14 cellular contexts compared by ENCODE assay signal in genomic region chr10:98457762-98458161, GRCh38. TPM values are rescaled to one million over a fixed set of nuclear protein-coding genes. Genes with fewer than 3 reads are reported as not detected.
A peak's percentile ranks its signal among the peaks of the same experiment; 100 is the strongest.
DNase-seq lines count a peak whose midpoint lies in the region; ATAC-seq and TF ChIP-seq lines count a peak whose summit lies in the region.
"Had no signal": no experiment of that assay in that cellular context is flagged by ENCODE, and none has a peak within 500 bp of the region (broad histone marks: within the 10 kb centered on the region; RNA-seq: fewer than 3 reads in every experiment).

No MANE protein-coding gene starts in this region.

- no peak overlapping the region for H3K23ac ChIP-seq in neuronal stem cell (ENCODE audit: low read depth, low read length, poor library complexity)

- no peaks in the 10 kb centered on the region for H3K79me1 ChIP-seq in neuronal stem cell (ENCODE audit: low read depth, low read length)

- no peak overlapping the region for H2BK120ac ChIP-seq in neuronal stem cell (ENCODE audit: low read depth, low read length)

- no TSS peak for BruUV-seq in mammary epithelial cell (replicated peaks; lab: Mats Ljungman, UMichigan)

- H3K4ac ChIP-seq in neuronal stem cell (ENCODE audit: low read length) = no peak overlapping the region

- H2BK15ac ChIP-seq in neuronal stem cell (ENCODE audit: low read length) = no peak overlapping the region

- in situ Hi-C loops in mammary epithelial cell (cut with MboI; ENCODE audit: low sequenced_read_pairs in 2 of 2) = loop anchor here in 1 of 2 donors (25.0 kb wide), 1 partner anchor 780 kb away; the partner anchor contains the start of gene HPSE2

- CTCF ChIA-PET in mammary epithelial cell (lab: Charles Lee; ENCODE audit: low non-redundant PET) = no interaction called here

- intact Hi-C loops in mammary epithelial cell (cut with micrococcal nuclease) (no loop called here), breast epithelium (cut with DNase I; ENCODE audit: low total_unique reads) (no loop called here), body of pancreas (cut with DNase I) (no loop called here), vagina (cut with DNase I) (no loop called here)

- H3K4me1 ChIP-seq in mammary epithelial cell (ENCODE audit: insufficient read depth, low read length) (peaks cover 19% of the 10 kb centered on the region), breast epithelium (no peaks in the 10 kb centered on the region), neuronal stem cell (ENCODE audit: control insufficient read depth in 2 of 2, insufficient read depth in 1 of 2, low read depth in 1 of 2, low read length in 2 of 2) (peaks cover 0 to 15% of the 10 kb centered on the region in 2 donors), body of pancreas (peaks cover 21% of the 10 kb centered on the region), vagina (no peaks in the 10 kb centered on the region)

- H2BK12ac ChIP-seq in neuronal stem cell (ENCODE audit: low read length) = no peak overlapping the region

- H3K9me3 ChIP-seq in mammary epithelial cell (replicated peaks; ENCODE audit: insufficient read depth, low read length) (no peaks in the 10 kb centered on the region), breast epithelium (no peaks in the 10 kb centered on the region), neuronal stem cell (replicated peaks in 1 of 2; ENCODE audit: control insufficient read depth in 2 of 2, insufficient read depth in 1 of 2, low read depth in 1 of 2, low read length in 2 of 2) (no peaks in the 10 kb centered on the region), body of pancreas (no peaks in the 10 kb centered on the region), vagina (no peaks in the 10 kb centered on the region)
- H3K9me3 ChIP-seq: Caco-2 had no signal

- no peak overlapping the region for H3K9ac ChIP-seq in mammary epithelial cell (ENCODE audit: insufficient read depth, low read length)
- H3K9ac ChIP-seq in neuronal stem cell (ENCODE audit: low read depth, low read length, poor library complexity) = no peak overlapping the region
- H3K9ac ChIP-seq: GM23248 had no signal

- H2AFZ ChIP-seq in mammary epithelial cell (ENCODE audit: low read depth, low read length) = peak overlapping the region; percentile 33
- no peak overlapping the region for H2AFZ ChIP-seq in neuronal stem cell (ENCODE audit: low read length)
- H2AFZ ChIP-seq: GM23248 had no signal

- dilution Hi-C loops in mammary epithelial cell (cut with HindIII; ENCODE audit: low sequenced_read_pairs) = no loop called here

- H3K79me2 ChIP-seq in mammary epithelial cell (ENCODE audit: insufficient read depth, low read length) = no peaks in the 10 kb centered on the region

- ATAC-seq in body of pancreas (no peak), GM21717 (IDR thresholded peaks at IDR 0.05; ENCODE audit: unreplicated experiment) (no peak)
- ATAC-seq: CD8-positive, alpha-beta T cell had no signal

- H3K4me2 ChIP-seq in mammary epithelial cell (ENCODE audit: insufficient read depth, low read depth, low read length) (no peak overlapping the region), neuronal stem cell (ENCODE audit: insufficient read depth, low read length, poor library complexity, severe bottlenecking) (no peak overlapping the region)

- H3K36me3 ChIP-seq in mammary epithelial cell (ENCODE audit: insufficient read depth, low read length) (no peaks in the 10 kb centered on the region), breast epithelium (no peaks in the 10 kb centered on the region), neuronal stem cell (replicated peaks in 1 of 2; ENCODE audit: control insufficient read depth in 2 of 2, insufficient read depth in 2 of 2, low read length in 2 of 2) (no peaks in the 10 kb centered on the region), body of pancreas (replicated peaks in 1 of 2; ENCODE audit: insufficient read depth in 1 of 2, low read depth in 2 of 2) (no peaks in the 10 kb centered on the region), vagina (no peaks in the 10 kb centered on the region)

- WGBS in mammary epithelial cell (ENCODE audit: low coverage, missing lambda C conversion rate) = 42% methylated on average over 4 of the region's 9 CpGs
- WGBS in neuronal stem cell (ENCODE audit: extremely low coverage in 2 of 2, insufficient read length in 2 of 2, insufficient replicate concordance in 1 of 2), 2 donors = no CpG with 5 or more reads among the region's 9 CpGs
- WGBS in body of pancreas, 2 donors = 49 to 53% methylated on average over 8 to 9 of the region's 9 CpGs

- H3K14ac ChIP-seq in neuronal stem cell (ENCODE audit: low read length) = no peak overlapping the region

- H4K20me1 ChIP-seq in mammary epithelial cell (ENCODE audit: insufficient read depth, low read length) = no peaks in the 10 kb centered on the region

- TF ChIP-seq CTCF in mammary epithelial cell (conservative IDR thresholded peaks at IDR 0.05 in 1 of 2, IDR thresholded peaks at IDR 0.05 in 1 of 2; ENCODE audit: extremely low read depth in 1 of 2, insufficient read depth in 1 of 2, low read depth in 1 of 2, low read length in 2 of 2) (no peak), breast epithelium (IDR thresholded peaks at IDR 0.05) (no peak), body of pancreas (IDR thresholded peaks at IDR 0.05) (no peak), vagina (IDR thresholded peaks at IDR 0.05) (no peak)

- DNase-seq in mammary epithelial cell (no peak), breast epithelium (ENCODE audit: low spot score in 2 of 2) (no peak), erythroblast (lab: John Stamatoyannopoulos, UW) (peak; percentile 65 to 68), neuronal stem cell (ENCODE audit: low spot score) (no peak), body of pancreas (no peak), vagina (ENCODE audit: extremely low spot score in 2 of 2) (no peak)
- DNase-seq: Caco-2; CD8-positive, alpha-beta T cell; DND-41; GDM1; GM23248; H9 had no signal

- no peak overlapping the region for H4K91ac ChIP-seq in neuronal stem cell (ENCODE audit: low read depth, low read length, poor library complexity)

- peak overlapping the region; percentile 63 for H3K18ac ChIP-seq in neuronal stem cell (ENCODE audit: low read length)

- H3K4me3 ChIP-seq in mammary epithelial cell (replicated peaks in 1 of 3; ENCODE audit: insufficient read depth in 1 of 3, low read depth in 2 of 3, low read length in 3 of 3) (no peak overlapping the region), breast epithelium (no peak overlapping the region), neuronal stem cell (ENCODE audit: low read length in 2 of 2) (no peak overlapping the region), body of pancreas (no peak overlapping the region), vagina (no peak overlapping the region)
- H3K4me3 ChIP-seq: GM23248 had no signal

- H2BK5ac ChIP-seq in neuronal stem cell (ENCODE audit: low read length) = no peak overlapping the region

- TF ChIP-seq POLR2A in breast epithelium (IDR thresholded peaks at IDR 0.05) = no peak
- peak; percentile 63 for TF ChIP-seq POLR2A in erythroblast (IDR thresholded peaks at IDR 0.05; ENCODE audit: low read length)
- TF ChIP-seq POLR2A in body of pancreas (IDR thresholded peaks at IDR 0.05) = no peak
- TF ChIP-seq POLR2A in vagina (IDR thresholded peaks at IDR 0.05) = no peak

- no peak overlapping the region for H3K27ac ChIP-seq in mammary epithelial cell (ENCODE audit: insufficient read depth, low read depth, low read length)
- no peak overlapping the region for H3K27ac ChIP-seq in breast epithelium
- no peak overlapping the region for H3K27ac ChIP-seq in neuronal stem cell (replicated peaks; ENCODE audit: low read length)
- no peak overlapping the region for H3K27ac ChIP-seq in body of pancreas
- H3K27ac ChIP-seq in vagina = no peak overlapping the region
- H3K27ac ChIP-seq: 22Rv1, GM23248 had no signal

- H4K8ac ChIP-seq in neuronal stem cell (ENCODE audit: low read depth, low read length) = no peak overlapping the region

- H2AK5ac ChIP-seq in neuronal stem cell (ENCODE audit: low read depth, low read length) = no peak overlapping the region

- H3K27me3 ChIP-seq in mammary epithelial cell (ENCODE audit: insufficient read depth, low read length) (no peaks in the 10 kb centered on the region), breast epithelium (no peaks in the 10 kb centered on the region), neuronal stem cell (ENCODE audit: control insufficient read depth in 3 of 3, insufficient read depth in 3 of 3, low read depth in 1 of 3, low read length in 3 of 3) (peaks cover 0 to 10% (median 0%) of the 10 kb centered on the region in 3 experiments), body of pancreas (no peaks in the 10 kb centered on the region), vagina (no peaks in the 10 kb centered on the region)

RNA-seq across cellular contexts. Expression of gene HPS1, which starts 11.0 kb away (rescaled TPM):
- 10 to 100 TPM; 37.3 to 54.6 TPM for total RNA-seq in mammary epithelial cell
- 44.5 TPM for polyA plus RNA-seq in mammary epithelial cell
- polyA minus RNA-seq in mammary epithelial cell = 51.3 TPM
- total RNA-seq in breast epithelium = 10 to 100 TPM; 48.2 to 62.3 (median 61.8) TPM
- 34.3 TPM for polyA plus RNA-seq in neuronal stem cell (2013, experiment 1 of 2)
- 34.4 TPM for polyA plus RNA-seq in neuronal stem cell (2013, experiment 2 of 2)
- 10 to 100 TPM; 40.0 to 53.7 TPM for total RNA-seq in body of pancreas
- total RNA-seq in vagina = 62.1 TPM

RNA-seq across cellular contexts. Expression of gene PYROXD2, which starts 42.8 kb away (rescaled TPM):
- total RNA-seq in mammary epithelial cell (10 to 100 TPM in 1 of 2 donors, 1 to 10 TPM in 1; 8.3 to 10.2 TPM), breast epithelium (10 to 100 TPM; 13.2 to 20.0 (median 17.4) TPM), body of pancreas (1 to 10 TPM; 4.9 to 8.6 TPM), vagina (7.1 TPM)
- polyA plus RNA-seq in mammary epithelial cell = 11.0 TPM
- 1.4 TPM for polyA minus RNA-seq in mammary epithelial cell
- 6.1 TPM for polyA plus RNA-seq in neuronal stem cell (2013, experiment 1 of 2)
- polyA plus RNA-seq in neuronal stem cell (2013, experiment 2 of 2) = 6.9 TPM

Comparison
In these comparisons a context has a peak if more than half of its experiments do, and no peak if none do; other contexts are left out.
1. DNase-seq: peak in erythroblast (2 of 2); none in mammary epithelial cell (single experiment), breast epithelium (0 of 2), neuronal stem cell (single experiment), body of pancreas (0 of 4) and vagina (0 of 2).